In genomic region chr15:78067328-78068241, GRCh38 we compare ENCODE assay signal across 10 cellular contexts. TPM values are rescaled to one million over a fixed set of nuclear protein-coding genes. Genes with fewer than 3 reads are reported as not detected.
A peak's percentile ranks its signal among the peaks of the same experiment; 100 is the strongest.
DNase-seq lines count a peak whose midpoint lies in the region; ATAC-seq and TF ChIP-seq lines count a peak whose summit lies in the region.
"Had no signal": no experiment of that assay in that cellular context is flagged by ENCODE, and none has a peak within 500 bp of the region (broad histone marks: within the 10 kb centered on the region; RNA-seq: fewer than 3 reads in every experiment).

No MANE protein-coding gene starts in this region.

- H3K9ac ChIP-seq in PC-3 (ENCODE audit: low read length) (no peak overlapping the region), subcutaneous abdominal adipose tissue (ENCODE audit: low read length in 5 of 5) (peak overlapping the region in 2 of 5 donors; percentile 7 to 34)

- POLR2A ChIA-PET in activated CD4-positive, alpha-beta T cell treated with anti-CD3 and anti-CD28 coated beads, Interleukin-2, amount 10 ng/mL, durations not matched to agents 7 days and 5 days (lab: Charles Lee), result interaction anchor here (0.9 kb wide), 1 partner anchor 33 kb away, joined by 4 read pairs; no protein-coding TSS in a partner anchor
- POLR2A ChIA-PET in PC-3 (lab: Charles Lee; ENCODE audit: unreplicated experiment), result no interaction called here

- H3K27ac ChIP-seq in PC-3 (ENCODE audit: low read length) (no peak overlapping the region), subcutaneous abdominal adipose tissue (ENCODE audit: low read depth, low read length) (peak overlapping the region; percentile 98)

- peak overlapping the region; percentile 66 for H3K4me3 Mint-ChIP-seq in activated CD4-positive, alpha-beta T cell treated with anti-CD3 and anti-CD28 coated beads, Interleukin-2, amount 10 ng/mL, durations not matched to agents 7 days and 5 days
- H3K4me3 Mint-ChIP-seq: nephron progenitor cell had no signal

- H3K4me3 ChIP-seq in PC-3 (ENCODE audit: low read length) (no peak overlapping the region), subcutaneous abdominal adipose tissue (ENCODE audit: low read depth in 1 of 5, low read length in 5 of 5) (no peak overlapping the region)

- H4K20me1 ChIP-seq in PC-3 (ENCODE audit: low read length), result no peaks in the 10 kb centered on the region

- H3K9me2 ChIP-seq in PC-3 (replicated peaks; ENCODE audit: low read length), result no peaks in the 10 kb centered on the region

- no peaks in the 10 kb centered on the region for H3K9me3 ChIP-seq in PC-3 (ENCODE audit: low read length)
- no peaks in the 10 kb centered on the region for H3K9me3 ChIP-seq in subcutaneous abdominal adipose tissue (ENCODE audit: control insufficient read depth in 5 of 5, low read length in 5 of 5)

- no peak for TF ChIP-seq CTCF in PC-3 (conservative IDR thresholded peaks at IDR 0.05; ENCODE audit: low read depth, low read length)

- H3K27ac Mint-ChIP-seq in activated CD4-positive, alpha-beta T cell treated with anti-CD3 and anti-CD28 coated beads, Interleukin-2, amount 10 ng/mL, durations not matched to agents 7 days and 5 days, result peak overlapping the region; percentile 92

- H3K36me3 ChIP-seq in PC-3 (ENCODE audit: low read depth, low read length), result no peaks in the 10 kb centered on the region
- no peaks in the 10 kb centered on the region for H3K36me3 ChIP-seq in subcutaneous abdominal adipose tissue (ENCODE audit: control insufficient read depth in 5 of 5, insufficient read depth in 5 of 5, low read length in 5 of 5)

- H3K4me2 ChIP-seq in PC-3 (ENCODE audit: low read length), result peak overlapping the region; percentile 15; the same call in 1 of the 2 replicates

- H2AFZ ChIP-seq in PC-3 (ENCODE audit: low read length), result no peak overlapping the region

- H3K9me3 Mint-ChIP-seq in activated CD4-positive, alpha-beta T cell treated with anti-CD3 and anti-CD28 coated beads, Interleukin-2, amount 10 ng/mL, durations not matched to agents 7 days and 5 days, result no peaks in the 10 kb centered on the region
- H3K9me3 Mint-ChIP-seq: nephron progenitor cell had no signal

- peaks cover 15% of the 10 kb centered on the region for H3K36me3 Mint-ChIP-seq in activated CD4-positive, alpha-beta T cell treated with anti-CD3 and anti-CD28 coated beads, Interleukin-2, amount 10 ng/mL, durations not matched to agents 7 days and 5 days (ENCODE audit: low read depth)

- H3K4me1 ChIP-seq in PC-3 (ENCODE audit: insufficient read depth, low read length) (peaks cover 36% of the 10 kb centered on the region), subcutaneous abdominal adipose tissue (ENCODE audit: control insufficient read depth in 5 of 5, insufficient read depth in 5 of 5, low read length in 5 of 5) (peaks cover 34 to 100% (median 97%) of the 10 kb centered on the region in 5 donors)

- CTCF ChIA-PET in activated CD4-positive, alpha-beta T cell treated with anti-CD3 and anti-CD28 coated beads, Interleukin-2, amount 10 ng/mL, durations not matched to agents 7 days and 5 days (lab: Charles Lee), result interaction anchor here (0.6 to 9.0 kb wide), 9 partner anchors 10 to 806 kb away, joined by 3 to 73 read pairs (median 3); no protein-coding TSS in a partner anchor
- CTCF ChIA-PET in PC-3 (lab: Charles Lee), result no interaction called here

- H3K27me3 ChIP-seq in PC-3 (ENCODE audit: low read length) (no peaks in the 10 kb centered on the region), subcutaneous abdominal adipose tissue (ENCODE audit: control insufficient read depth in 5 of 5, insufficient read depth in 4 of 5, low read length in 5 of 5) (no peaks in the 10 kb centered on the region)

- H3F3A ChIP-seq in PC-3 (ENCODE audit: low read length, unreplicated experiment), result no peaks in the 10 kb centered on the region

- H3K79me2 ChIP-seq in PC-3 (ENCODE audit: low read length), result peaks cover 97% of the 10 kb centered on the region

- peak; percentile 53 for ATAC-seq in PC-3
- no peak for ATAC-seq in HG02798 (IDR thresholded peaks at IDR 0.05; ENCODE audit: poor library complexity, unreplicated experiment)

- H3K4me1 Mint-ChIP-seq in activated CD4-positive, alpha-beta T cell treated with anti-CD3 and anti-CD28 coated beads, Interleukin-2, amount 10 ng/mL, durations not matched to agents 7 days and 5 days, result peaks cover 16% of the 10 kb centered on the region

- no TSS peak for BruUV-seq in PC-3 (replicated peaks; lab: Mats Ljungman, UMichigan)

- no peak for DNase-seq in activated CD4-positive, alpha-beta T cell treated with anti-CD3 and anti-CD28 coated beads, Interleukin-2, amount 10 ng/mL, durations not matched to agents 7 days and 5 days
- DNase-seq in activated CD4-positive, alpha-beta T cell treated with anti-CD3 and anti-CD28 coated beads for 1 hour, result no peak
- peak; percentile 44 for DNase-seq in PC-3
- DNase-seq in fibroblast of gingiva (ENCODE audit: low read depth), result peak; percentile 53
- no peak for DNase-seq in RPMI8226
- no peak for DNase-seq in stimulated activated CD8-positive, alpha-beta memory T cell treated with anti-CD3 and anti-CD28 coated beads, Interleukin-4, amount 100 ng/mL, for 48 hours
- DNase-seq: nephron progenitor cell had no signal

- H3K27me3 Mint-ChIP-seq in activated CD4-positive, alpha-beta T cell treated with anti-CD3 and anti-CD28 coated beads, Interleukin-2, amount 10 ng/mL, durations not matched to agents 7 days and 5 days, result no peaks in the 10 kb centered on the region

- intact Hi-C loops in PC-3 (cut with micrococcal nuclease), result no loop called here

RNA-seq across cellular contexts. Expression of gene TBC1D2B, which starts 9.9 kb away (rescaled TPM):
- 10 to 100 TPM; 77.2 to 83.7 TPM for total RNA-seq in activated CD4-positive, alpha-beta T cell treated with anti-CD3 and anti-CD28 coated beads, Interleukin-2, amount 10 ng/mL, durations not matched to agents 7 days and 5 days
- 12.6 and 19.0 TPM in 2 replicates for total RNA-seq in PC-3 (2014; rRNA removed)

RNA-seq across cellular contexts. Expression of gene SH2D7, which starts 24.8 kb away (rescaled TPM):
- total RNA-seq in activated CD4-positive, alpha-beta T cell treated with anti-CD3 and anti-CD28 coated beads, Interleukin-2, amount 10 ng/mL, durations not matched to agents 7 days and 5 days, result not detected
- total RNA-seq in PC-3 (2014; rRNA removed), result not detected in 2 replicates
- total RNA-seq: NCI-H460 had no signal

Comparison
In these comparisons a context has a peak if more than half of its experiments do, and no peak if none do; other contexts are left out.
1. DNase-seq: peak in PC-3 (single experiment) and fibroblast of gingiva (single experiment); none in activated CD4-positive, alpha-beta T cell treated with anti-CD3 and anti-CD28 coated beads, Interleukin-2, amount 10 ng/mL, durations not matched to agents 7 days and 5 days (single experiment), activated CD4-positive, alpha-beta T cell treated with anti-CD3 and anti-CD28 coated beads for 1 hour (single experiment), RPMI8226 (single experiment) and stimulated activated CD8-positive, alpha-beta memory T cell treated with anti-CD3 and anti-CD28 coated beads, Interleukin-4, amount 100 ng/mL, for 48 hours (single experiment).